ENCODE assay signal across 28 cellular contexts in the genomic region with DNA sequence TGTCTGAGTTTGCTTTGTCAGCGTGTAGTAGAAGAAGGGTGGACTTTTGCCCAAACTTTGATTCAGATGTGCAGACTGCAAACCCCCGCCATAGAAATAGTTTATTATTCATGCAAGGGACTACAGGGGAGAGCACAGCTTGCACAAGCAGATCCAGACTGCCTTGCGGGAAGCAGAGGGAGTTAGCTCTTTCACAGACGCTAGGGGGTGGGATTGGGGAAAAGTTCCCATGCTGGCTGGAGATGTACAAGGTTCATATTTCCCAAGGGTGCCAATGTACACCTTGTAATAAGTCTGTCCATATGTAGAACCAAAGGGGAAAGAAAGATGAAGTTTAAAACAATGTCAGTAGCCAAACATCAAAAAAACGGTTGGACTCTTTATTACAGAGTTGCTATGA.
"Had no signal": no experiment of that assay in that cellular context is flagged by ENCODE, and none has a peak within 500 bp of the region (broad histone marks: within the 10 kb centered on the region; RNA-seq: fewer than 3 reads in every experiment).

No MANE protein-coding gene starts in this region.

- H3K36me3 ChIP-seq: ascending aorta, cardiac muscle cell, Peyer's patch, SJSA1 had no signal

- H3K9me3 ChIP-seq: ascending aorta, Peyer's patch, SJSA1 had no signal

- ATAC-seq: activated CD8-positive, alpha-beta T cell treated with anti-CD3 and anti-CD28 coated beads for 36 hours; activated T-cell treated with anti-CD3 and anti-CD28 coated beads, Interleukin-2, amount 50 U/mL, for 72 hours; activated T-helper 17 cell treated with anti-CD3 and anti-CD28 coated beads, Interleukin-2, amount 50 U/mL, for 72 hours had no signal

- H3K4me3 Mint-ChIP-seq: activated CD4-positive, alpha-beta T cell treated with anti-CD3 and anti-CD28 coated beads, Interleukin-2, amount 10 ng/mL, durations not matched to agents 24 days and 14 days; activated CD8-positive, alpha-beta T cell treated with anti-CD3 and anti-CD28 coated beads for 36 hours; activated naive CD8-positive, alpha-beta T cell treated with anti-CD3 and anti-CD28 coated beads for 36 hours; activated T-cell treated with anti-CD3 and anti-CD28 coated beads, Interleukin-2, amount 50 U/mL, for 72 hours; activated T-helper 17 cell treated with anti-CD3 and anti-CD28 coated beads, Interleukin-2, amount 50 U/mL, for 72 hours; central memory CD8-positive, alpha-beta T cell had no signal

- DNase-seq: activated CD4-positive, alpha-beta T cell treated with anti-CD3 and anti-CD28 coated beads, Interleukin-2, amount 10 ng/mL, durations not matched to agents 24 days and 14 days; activated CD4-positive, alpha-beta T cell treated with anti-CD3 and anti-CD28 coated beads, Interleukin-2, amount 50 U/mL, for 4 hours; activated CD8-positive, alpha-beta T cell treated with anti-CD3 and anti-CD28 coated beads for 36 hours; activated effector memory CD4-positive, alpha-beta T cell treated with anti-CD3 and anti-CD28 coated beads, Interleukin-2, amount 50 U/mL, for 16 hours; activated naive CD4-positive, alpha-beta T cell; activated naive CD4-positive, alpha-beta T cell treated with anti-CD3 and anti-CD28 coated beads, Interleukin-2, amount 50 U/mL, for 16 hours; activated naive CD8-positive, alpha-beta T cell treated with anti-CD3 and anti-CD28 coated beads for 36 hours; activated T-cell treated with anti-CD3 and anti-CD28 coated beads, Interleukin-2, amount 50 U/mL, for 1 hour; activated T-cell treated with anti-CD3 and anti-CD28 coated beads, Interleukin-2, amount 50 U/mL, for 72 hours; amygdala; Karpas-422; MM.1S; MV-4-11; NCI-H1092; NCI-H1436 treated with DMSO at 0.1 percent for 48 hours; NCI-H1694 treated with DMSO at 0.1 percent for 48 hours; NCI-H2029; NCI-H345; NCI-H524 treated with DMSO at 0.1 percent for 48 hours; Peyer's patch; RPMI8226; SHP77 treated with DMSO at 0.1 percent for 48 hours; T1000 had no signal

- H3K4me3 ChIP-seq: ascending aorta, cardiac muscle cell, Peyer's patch, SJSA1 had no signal

- H3K27ac Mint-ChIP-seq: activated CD4-positive, alpha-beta T cell treated with anti-CD3 and anti-CD28 coated beads, Interleukin-2, amount 10 ng/mL, durations not matched to agents 24 days and 14 days; activated CD8-positive, alpha-beta T cell treated with anti-CD3 and anti-CD28 coated beads for 36 hours; activated naive CD8-positive, alpha-beta T cell treated with anti-CD3 and anti-CD28 coated beads for 36 hours; activated T-cell treated with anti-CD3 and anti-CD28 coated beads, Interleukin-2, amount 50 U/mL, for 72 hours; activated T-helper 17 cell treated with anti-CD3 and anti-CD28 coated beads, Interleukin-2, amount 50 U/mL, for 72 hours had no signal

- H3K36me3 Mint-ChIP-seq: activated naive CD8-positive, alpha-beta T cell treated with anti-CD3 and anti-CD28 coated beads for 36 hours had no signal

- H3K4me1 ChIP-seq: ascending aorta, Peyer's patch, SJSA1 had no signal

- H3K27ac ChIP-seq: ascending aorta, cardiac muscle cell, Peyer's patch, SJSA1 had no signal

- H3K4me1 Mint-ChIP-seq: activated CD4-positive, alpha-beta T cell treated with anti-CD3 and anti-CD28 coated beads, Interleukin-2, amount 10 ng/mL, durations not matched to agents 24 days and 14 days; activated naive CD8-positive, alpha-beta T cell treated with anti-CD3 and anti-CD28 coated beads for 36 hours; activated T-helper 17 cell treated with anti-CD3 and anti-CD28 coated beads, Interleukin-2, amount 50 U/mL, for 72 hours; central memory CD8-positive, alpha-beta T cell had no signal

- H3K27me3 ChIP-seq: ascending aorta, cardiac muscle cell, Peyer's patch, SJSA1 had no signal

- H3K9me3 Mint-ChIP-seq: activated CD4-positive, alpha-beta T cell treated with anti-CD3 and anti-CD28 coated beads, Interleukin-2, amount 10 ng/mL, durations not matched to agents 24 days and 14 days; activated CD8-positive, alpha-beta T cell treated with anti-CD3 and anti-CD28 coated beads for 36 hours had no signal

- H3K27me3 Mint-ChIP-seq: activated CD4-positive, alpha-beta T cell treated with anti-CD3 and anti-CD28 coated beads, Interleukin-2, amount 10 ng/mL, durations not matched to agents 24 days and 14 days; activated CD8-positive, alpha-beta T cell treated with anti-CD3 and anti-CD28 coated beads for 36 hours; activated naive CD8-positive, alpha-beta T cell treated with anti-CD3 and anti-CD28 coated beads for 36 hours; activated T-helper 17 cell treated with anti-CD3 and anti-CD28 coated beads, Interleukin-2, amount 50 U/mL, for 72 hours; central memory CD8-positive, alpha-beta T cell had no signal
